In the genomic region with DNA sequence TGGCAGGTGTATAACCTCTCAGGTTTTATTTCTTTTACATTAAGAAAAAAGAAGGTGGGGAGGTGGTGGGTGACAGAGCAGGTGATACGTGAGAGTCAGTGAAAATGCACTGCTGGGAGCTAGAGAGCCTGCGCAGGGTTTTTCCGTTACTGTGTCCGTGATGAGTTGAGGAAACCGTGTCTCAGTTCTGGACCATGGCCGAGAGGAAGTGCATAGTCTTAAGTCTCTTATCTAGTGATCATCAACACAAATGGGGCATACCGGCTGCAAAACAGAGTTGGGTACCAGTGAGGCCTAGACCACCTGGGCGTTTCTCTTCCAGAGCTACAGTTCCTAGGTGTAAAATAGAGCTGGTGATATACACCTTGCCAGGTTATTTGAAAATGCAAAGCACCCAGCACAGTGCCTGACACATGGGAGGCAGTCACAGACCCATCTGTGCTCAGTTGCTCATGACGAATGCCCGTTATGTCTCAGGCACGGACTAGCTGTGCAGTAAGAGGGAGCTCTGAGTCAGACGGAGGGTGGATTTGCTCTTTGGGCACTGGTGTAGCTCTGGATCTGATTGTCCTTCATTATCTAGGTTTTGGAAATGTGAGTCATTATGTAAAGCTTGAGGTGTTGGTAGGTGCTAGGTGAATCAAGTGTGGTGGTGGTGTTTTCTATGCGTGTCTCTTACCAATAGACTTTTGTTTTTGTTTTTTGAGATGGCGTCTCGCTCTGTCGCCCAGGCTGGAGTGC, we compare ENCODE assay signal across 9 cellular contexts.
DNase-seq lines count a peak whose midpoint lies in the region; ATAC-seq, FAIRE-seq and TF ChIP-seq lines count a peak whose summit lies in the region.
"Had no signal": no experiment of that assay in that cellular context is flagged by ENCODE, and none has a peak within 500 bp of the region (broad histone marks: within the 10 kb centered on the region; RNA-seq: fewer than 3 reads in every experiment).

No MANE protein-coding gene starts in this region.

- peaks cover 73% of the 10 kb centered on the region for H4K20me1 ChIP-seq in smooth muscle cell (ENCODE audit: low read depth)

- no peak overlapping the region for H3K27ac ChIP-seq in smooth muscle cell (ENCODE audit: low read depth)
- no peak overlapping the region for H3K27ac ChIP-seq in thyroid gland
- H3K27ac ChIP-seq: thoracic aorta had no signal

- intact Hi-C loops in thyroid gland (cut with DNase I), result no loop called here
- intact Hi-C loops in Right ventricle myocardium superior (cut with DNase I), result no loop called here

- H3K36me3 ChIP-seq in smooth muscle cell (ENCODE audit: low read depth) (no peaks in the 10 kb centered on the region), thyroid gland (no peaks in the 10 kb centered on the region)
- H3K36me3 ChIP-seq: thoracic aorta had no signal

- FAIRE-seq in GM18507 (lab: Jason Lieb, UNC), result peak; percentile 81

- ATAC-seq in HG02852 (IDR thresholded peaks at IDR 0.05; ENCODE audit: unreplicated experiment), result peak; percentile 83
- no peak for ATAC-seq in Right ventricle myocardium superior (ENCODE audit: poor library complexity)

- H3K4me3 ChIP-seq in smooth muscle cell, result no peak overlapping the region
- no peak overlapping the region for H3K4me3 ChIP-seq in thyroid gland (replicated peaks in 1 of 3)
- H3K4me3 ChIP-seq: thoracic aorta had no signal

- H3K27me3 Mint-ChIP-seq in T-helper 2 cell treated with Interferon-gamma antibody and Interleukin-4, amounts not matched to agents 5 μg/mL and 100 μg/mL, for 36 hours (ENCODE audit: low read depth), result no peaks in the 10 kb centered on the region

- H3K27me3 ChIP-seq in smooth muscle cell (ENCODE audit: low read depth) (no peaks in the 10 kb centered on the region), thyroid gland (no peaks in the 10 kb centered on the region)

- H2AFZ ChIP-seq in smooth muscle cell (ENCODE audit: low read depth), result no peak overlapping the region

- no peak overlapping the region for H3K4me2 ChIP-seq in smooth muscle cell

- TF ChIP-seq CTCF in smooth muscle cell (IDR thresholded peaks at IDR 0.05; ENCODE audit: borderline replicate concordance, insufficient read depth, poor library complexity, severe bottlenecking), result no peak
- TF ChIP-seq CTCF in thyroid gland (IDR thresholded peaks at IDR 0.05), result no peak

- H3K27ac Mint-ChIP-seq in T-helper 2 cell treated with Interferon-gamma antibody and Interleukin-4, amounts not matched to agents 5 μg/mL and 100 μg/mL, for 36 hours, result peak overlapping the region; percentile 73

- DNase-seq in GM18507 (ENCODE audit: extremely low spot score, insufficient read length, low read depth), result peak; percentile 44
- peak; percentile 86 for DNase-seq in T-helper 2 cell treated with Interferon-gamma antibody and Interleukin-4, amounts not matched to agents 5 μg/mL and 100 μg/mL, for 36 hours (ENCODE audit: low spot score)
- DNase-seq in effector CD4-positive, alpha-beta T cell, result peak; percentile 15
- peak; percentile 24 for DNase-seq in stimulated activated CD8-positive, alpha-beta memory T cell treated with anti-CD3 and anti-CD28 coated beads, Interleukin-7, amount 100 ng/mL, for 24 hours (ENCODE audit: low read depth)
- DNase-seq in smooth muscle cell (lab: John Stamatoyannopoulos, UW; ENCODE audit: unreplicated experiment), result no peak
- no peak for DNase-seq in thyroid gland
- no peak for DNase-seq in Right ventricle myocardium superior

- no peak for TF ChIP-seq POLR2A in thyroid gland (IDR thresholded peaks at IDR 0.05)

- peaks cover 18% of the 10 kb centered on the region for H3K36me3 Mint-ChIP-seq in T-helper 2 cell treated with Interferon-gamma antibody and Interleukin-4, amounts not matched to agents 5 μg/mL and 100 μg/mL, for 36 hours (ENCODE audit: low read depth)

- 79% methylated on average over 16 of the region's 16 CpGs for WGBS in smooth muscle cell (ENCODE audit: low lambda C conversion rate)
- 78 to 86% methylated on average over 16 of the region's 16 CpGs for WGBS in thyroid gland, 2 donors

- no peaks in the 10 kb centered on the region for H3K9me3 ChIP-seq in smooth muscle cell (replicated peaks; ENCODE audit: low read depth)
- no peaks in the 10 kb centered on the region for H3K9me3 ChIP-seq in thyroid gland
- H3K9me3 ChIP-seq: thoracic aorta had no signal

- peaks cover 45% of the 10 kb centered on the region for H3K4me1 Mint-ChIP-seq in T-helper 2 cell treated with Interferon-gamma antibody and Interleukin-4, amounts not matched to agents 5 μg/mL and 100 μg/mL, for 36 hours (ENCODE audit: low read depth)

- no peaks in the 10 kb centered on the region for H3F3A ChIP-seq in smooth muscle cell (ENCODE audit: low read depth)

- H3K9me3 Mint-ChIP-seq in T-helper 2 cell treated with Interferon-gamma antibody and Interleukin-4, amounts not matched to agents 5 μg/mL and 100 μg/mL, for 36 hours, result no peaks in the 10 kb centered on the region

- H3K4me1 ChIP-seq in smooth muscle cell (ENCODE audit: low read depth) (no peaks in the 10 kb centered on the region), thyroid gland (no peaks in the 10 kb centered on the region)

- peaks cover 73% of the 10 kb centered on the region for H3K79me2 ChIP-seq in smooth muscle cell (ENCODE audit: low read depth)

- peak overlapping the region; percentile 37 for H3K4me3 Mint-ChIP-seq in T-helper 2 cell treated with Interferon-gamma antibody and Interleukin-4, amounts not matched to agents 5 μg/mL and 100 μg/mL, for 36 hours

- no peak overlapping the region for H3K9ac ChIP-seq in smooth muscle cell (ENCODE audit: low read depth)

Comparison
In these comparisons a context has a peak if more than half of its experiments do, and no peak if none do; other contexts are left out.
1. DNase-seq: peak in GM18507 (single experiment), T-helper 2 cell treated with Interferon-gamma antibody and Interleukin-4, amounts not matched to agents 5 μg/mL and 100 μg/mL, for 36 hours (single experiment), effector CD4-positive, alpha-beta T cell (single experiment) and stimulated activated CD8-positive, alpha-beta memory T cell treated with anti-CD3 and anti-CD28 coated beads, Interleukin-7, amount 100 ng/mL, for 24 hours (single experiment); none in smooth muscle cell (single experiment), thyroid gland (0 of 2) and Right ventricle myocardium superior (single experiment).